21 cellular contexts compared by ENCODE assay signal in the genomic region with DNA sequence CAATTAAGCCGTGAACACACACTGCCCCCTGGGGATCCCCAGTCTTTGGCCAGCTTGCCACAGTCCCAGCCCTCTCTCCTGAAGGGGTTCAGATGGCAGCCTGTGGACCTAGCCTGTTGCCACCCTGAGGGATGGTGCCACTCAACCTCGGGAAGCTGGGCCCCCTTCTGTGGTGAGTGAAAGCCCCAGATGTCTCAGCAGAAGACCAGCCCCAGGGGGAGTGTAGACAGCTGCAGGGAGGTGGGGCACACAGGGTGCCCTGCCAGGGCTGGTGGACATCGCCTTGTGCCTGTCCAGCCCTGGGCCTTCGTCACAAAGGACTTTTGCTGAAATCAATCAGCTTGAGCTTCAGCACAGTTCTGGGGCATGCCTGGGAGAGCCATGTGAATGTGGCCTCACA. TPM values are rescaled to one million over a fixed set of nuclear protein-coding genes. Genes with fewer than 3 reads are reported as not detected.
DNase-seq lines count a peak whose midpoint lies in the region; ATAC-seq lines count a peak whose summit lies in the region.
"Had no signal": no experiment of that assay in that cellular context is flagged by ENCODE, and none has a peak within 500 bp of the region (broad histone marks: within the 10 kb centered on the region; RNA-seq: fewer than 3 reads in every experiment).

No MANE protein-coding gene starts in this region.

- peak; percentile 27 for DNase-seq in activated effector memory CD4-positive, alpha-beta T cell treated with anti-CD3 and anti-CD28 coated beads, Interleukin-2, amount 50 U/mL, for 16 hours
- no peak for DNase-seq in activated effector memory CD4-positive, alpha-beta T cell treated with Interleukin-2 at 50 U/mL for 16 hours
- DNase-seq in ecto neural progenitor cell (ENCODE audit: low spot score): peak; percentile 26
- DNase-seq in posterior vena cava (ENCODE audit: low spot score): peak; percentile 69
- DNase-seq in activated CD4-positive, alpha-beta T cell treated with anti-CD3 and anti-CD28 coated beads for 48 hours: no peak
- DNase-seq in HCEC 1CT: no peak
- DNase-seq: 8988T; Caco-2; CD4-positive, alpha-beta T cell; GF-D8; NCI-H1092 treated with DMSO at 0.1 percent for 48 hours; NCI-H146; NCI-H2029 treated with DMSO at 0.1 percent for 48 hours; NCI-H2171 treated with DMSO at 0.1 percent for 48 hours; NCI-H446; NCI-H69; Right ventricle myocardium superior had no signal

- ATAC-seq in HG03196 (IDR thresholded peaks at IDR 0.05; ENCODE audit: unreplicated experiment) (no peak), HG02642 (IDR thresholded peaks at IDR 0.05; ENCODE audit: poor library complexity, unreplicated experiment) (no peak)
- ATAC-seq: GM23338, K562 had no signal

- intact Hi-C loops in posterior vena cava (cut with DNase I): no loop called here

RNA-seq across cellular contexts. Expression of a gene that starts 32.4 kb away (rescaled TPM):
- total RNA-seq in posterior vena cava: 100 to 1,000 TPM in 1 of 2 donors, 10 to 100 TPM in 1; 70.8 to 122 TPM
- total RNA-seq: K562 had no signal

Comparison
In these comparisons a context has a peak if more than half of its experiments do, and no peak if none do; other contexts are left out.
1. DNase-seq: peak in activated effector memory CD4-positive, alpha-beta T cell treated with anti-CD3 and anti-CD28 coated beads, Interleukin-2, amount 50 U/mL, for 16 hours (single experiment), ecto neural progenitor cell (single experiment) and posterior vena cava (single experiment); none in activated effector memory CD4-positive, alpha-beta T cell treated with Interleukin-2 at 50 U/mL for 16 hours (single experiment), activated CD4-positive, alpha-beta T cell treated with anti-CD3 and anti-CD28 coated beads for 48 hours (single experiment) and HCEC 1CT (single experiment).